Comparison of ENCODE assay signal across 1 cellular context in the genomic region with DNA sequence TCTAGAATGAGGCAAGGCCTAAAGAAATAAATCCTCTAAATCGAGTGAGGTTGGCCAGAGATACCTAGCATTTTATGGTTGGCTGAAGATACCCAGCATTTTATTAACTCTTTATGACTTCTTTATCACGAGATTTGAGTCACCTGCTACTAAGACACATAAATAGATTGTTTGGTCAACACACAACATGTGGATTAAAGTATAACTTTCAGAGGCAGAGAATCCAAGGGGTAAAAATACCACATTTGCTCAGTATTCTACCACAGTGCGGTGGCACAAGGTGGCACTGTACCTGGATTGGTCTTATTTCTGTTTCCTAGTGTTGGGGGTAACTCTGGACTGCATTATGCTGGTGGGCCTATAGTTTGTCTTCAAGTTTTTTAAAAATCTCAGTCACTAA.
TF ChIP-seq lines count a peak whose summit lies in the region.

No MANE protein-coding gene starts in this region.

TF ChIP-seq in GM23338, 12 proteins besides CTCF, POLR2A, EP300 and RAD21:
- TF ChIP-seq NANOG (IDR thresholded peaks at IDR 0.05; ENCODE audit: borderline replicate concordance) (no peak), EZH2phosphoT487 (IDR thresholded peaks at IDR 0.05; ENCODE audit: unreplicated experiment) (no peak), ZNF331 (CRISPR knock-in tag; IDR thresholded peaks at IDR 0.05; ENCODE audit: low read depth) (no peak), CREB1 (CRISPR knock-in tag; IDR thresholded peaks at IDR 0.05; ENCODE audit: low read depth) (no peak), STAT1 (IDR thresholded peaks at IDR 0.05; ENCODE audit: unreplicated experiment) (no peak), JUNB (IDR thresholded peaks at IDR 0.05; ENCODE audit: unreplicated experiment) (no peak), EZH2 (IDR thresholded peaks at IDR 0.05; ENCODE audit: low read depth, unreplicated experiment) (no peak), POLR2AphosphoS5 (IDR thresholded peaks at IDR 0.05; ENCODE audit: low read depth) (no peak), ZNF114 (CRISPR knock-in tag; IDR thresholded peaks at IDR 0.05) (no peak)
- TF ChIP-seq, protein P1, sequence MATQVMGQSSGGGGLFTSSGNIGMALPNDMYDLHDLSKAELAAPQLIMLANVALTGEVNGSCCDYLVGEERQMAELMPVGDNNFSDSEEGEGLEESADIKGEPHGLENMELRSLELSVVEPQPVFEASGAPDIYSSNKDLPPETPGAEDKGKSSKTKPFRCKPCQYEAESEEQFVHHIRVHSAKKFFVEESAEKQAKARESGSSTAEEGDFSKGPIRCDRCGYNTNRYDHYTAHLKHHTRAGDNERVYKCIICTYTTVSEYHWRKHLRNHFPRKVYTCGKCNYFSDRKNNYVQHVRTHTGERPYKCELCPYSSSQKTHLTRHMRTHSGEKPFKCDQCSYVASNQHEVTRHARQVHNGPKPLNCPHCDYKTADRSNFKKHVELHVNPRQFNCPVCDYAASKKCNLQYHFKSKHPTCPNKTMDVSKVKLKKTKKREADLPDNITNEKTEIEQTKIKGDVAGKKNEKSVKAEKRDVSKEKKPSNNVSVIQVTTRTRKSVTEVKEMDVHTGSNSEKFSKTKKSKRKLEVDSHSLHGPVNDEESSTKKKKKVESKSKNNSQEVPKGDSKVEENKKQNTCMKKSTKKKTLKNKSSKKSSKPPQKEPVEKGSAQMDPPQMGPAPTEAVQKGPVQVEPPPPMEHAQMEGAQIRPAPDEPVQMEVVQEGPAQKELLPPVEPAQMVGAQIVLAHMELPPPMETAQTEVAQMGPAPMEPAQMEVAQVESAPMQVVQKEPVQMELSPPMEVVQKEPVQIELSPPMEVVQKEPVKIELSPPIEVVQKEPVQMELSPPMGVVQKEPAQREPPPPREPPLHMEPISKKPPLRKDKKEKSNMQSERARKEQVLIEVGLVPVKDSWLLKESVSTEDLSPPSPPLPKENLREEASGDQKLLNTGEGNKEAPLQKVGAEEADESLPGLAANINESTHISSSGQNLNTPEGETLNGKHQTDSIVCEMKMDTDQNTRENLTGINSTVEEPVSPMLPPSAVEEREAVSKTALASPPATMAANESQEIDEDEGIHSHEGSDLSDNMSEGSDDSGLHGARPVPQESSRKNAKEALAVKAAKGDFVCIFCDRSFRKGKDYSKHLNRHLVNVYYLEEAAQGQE (IDR thresholded peaks at IDR 0.05; ENCODE audit: unreplicated experiment), result no peak
- TF ChIP-seq, protein P2, sequence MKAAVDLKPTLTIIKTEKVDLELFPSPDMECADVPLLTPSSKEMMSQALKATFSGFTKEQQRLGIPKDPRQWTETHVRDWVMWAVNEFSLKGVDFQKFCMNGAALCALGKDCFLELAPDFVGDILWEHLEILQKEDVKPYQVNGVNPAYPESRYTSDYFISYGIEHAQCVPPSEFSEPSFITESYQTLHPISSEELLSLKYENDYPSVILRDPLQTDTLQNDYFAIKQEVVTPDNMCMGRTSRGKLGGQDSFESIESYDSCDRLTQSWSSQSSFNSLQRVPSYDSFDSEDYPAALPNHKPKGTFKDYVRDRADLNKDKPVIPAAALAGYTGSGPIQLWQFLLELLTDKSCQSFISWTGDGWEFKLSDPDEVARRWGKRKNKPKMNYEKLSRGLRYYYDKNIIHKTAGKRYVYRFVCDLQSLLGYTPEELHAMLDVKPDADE (IDR thresholded peaks at IDR 0.05), result no peak
- TF ChIP-seq, protein P3, sequence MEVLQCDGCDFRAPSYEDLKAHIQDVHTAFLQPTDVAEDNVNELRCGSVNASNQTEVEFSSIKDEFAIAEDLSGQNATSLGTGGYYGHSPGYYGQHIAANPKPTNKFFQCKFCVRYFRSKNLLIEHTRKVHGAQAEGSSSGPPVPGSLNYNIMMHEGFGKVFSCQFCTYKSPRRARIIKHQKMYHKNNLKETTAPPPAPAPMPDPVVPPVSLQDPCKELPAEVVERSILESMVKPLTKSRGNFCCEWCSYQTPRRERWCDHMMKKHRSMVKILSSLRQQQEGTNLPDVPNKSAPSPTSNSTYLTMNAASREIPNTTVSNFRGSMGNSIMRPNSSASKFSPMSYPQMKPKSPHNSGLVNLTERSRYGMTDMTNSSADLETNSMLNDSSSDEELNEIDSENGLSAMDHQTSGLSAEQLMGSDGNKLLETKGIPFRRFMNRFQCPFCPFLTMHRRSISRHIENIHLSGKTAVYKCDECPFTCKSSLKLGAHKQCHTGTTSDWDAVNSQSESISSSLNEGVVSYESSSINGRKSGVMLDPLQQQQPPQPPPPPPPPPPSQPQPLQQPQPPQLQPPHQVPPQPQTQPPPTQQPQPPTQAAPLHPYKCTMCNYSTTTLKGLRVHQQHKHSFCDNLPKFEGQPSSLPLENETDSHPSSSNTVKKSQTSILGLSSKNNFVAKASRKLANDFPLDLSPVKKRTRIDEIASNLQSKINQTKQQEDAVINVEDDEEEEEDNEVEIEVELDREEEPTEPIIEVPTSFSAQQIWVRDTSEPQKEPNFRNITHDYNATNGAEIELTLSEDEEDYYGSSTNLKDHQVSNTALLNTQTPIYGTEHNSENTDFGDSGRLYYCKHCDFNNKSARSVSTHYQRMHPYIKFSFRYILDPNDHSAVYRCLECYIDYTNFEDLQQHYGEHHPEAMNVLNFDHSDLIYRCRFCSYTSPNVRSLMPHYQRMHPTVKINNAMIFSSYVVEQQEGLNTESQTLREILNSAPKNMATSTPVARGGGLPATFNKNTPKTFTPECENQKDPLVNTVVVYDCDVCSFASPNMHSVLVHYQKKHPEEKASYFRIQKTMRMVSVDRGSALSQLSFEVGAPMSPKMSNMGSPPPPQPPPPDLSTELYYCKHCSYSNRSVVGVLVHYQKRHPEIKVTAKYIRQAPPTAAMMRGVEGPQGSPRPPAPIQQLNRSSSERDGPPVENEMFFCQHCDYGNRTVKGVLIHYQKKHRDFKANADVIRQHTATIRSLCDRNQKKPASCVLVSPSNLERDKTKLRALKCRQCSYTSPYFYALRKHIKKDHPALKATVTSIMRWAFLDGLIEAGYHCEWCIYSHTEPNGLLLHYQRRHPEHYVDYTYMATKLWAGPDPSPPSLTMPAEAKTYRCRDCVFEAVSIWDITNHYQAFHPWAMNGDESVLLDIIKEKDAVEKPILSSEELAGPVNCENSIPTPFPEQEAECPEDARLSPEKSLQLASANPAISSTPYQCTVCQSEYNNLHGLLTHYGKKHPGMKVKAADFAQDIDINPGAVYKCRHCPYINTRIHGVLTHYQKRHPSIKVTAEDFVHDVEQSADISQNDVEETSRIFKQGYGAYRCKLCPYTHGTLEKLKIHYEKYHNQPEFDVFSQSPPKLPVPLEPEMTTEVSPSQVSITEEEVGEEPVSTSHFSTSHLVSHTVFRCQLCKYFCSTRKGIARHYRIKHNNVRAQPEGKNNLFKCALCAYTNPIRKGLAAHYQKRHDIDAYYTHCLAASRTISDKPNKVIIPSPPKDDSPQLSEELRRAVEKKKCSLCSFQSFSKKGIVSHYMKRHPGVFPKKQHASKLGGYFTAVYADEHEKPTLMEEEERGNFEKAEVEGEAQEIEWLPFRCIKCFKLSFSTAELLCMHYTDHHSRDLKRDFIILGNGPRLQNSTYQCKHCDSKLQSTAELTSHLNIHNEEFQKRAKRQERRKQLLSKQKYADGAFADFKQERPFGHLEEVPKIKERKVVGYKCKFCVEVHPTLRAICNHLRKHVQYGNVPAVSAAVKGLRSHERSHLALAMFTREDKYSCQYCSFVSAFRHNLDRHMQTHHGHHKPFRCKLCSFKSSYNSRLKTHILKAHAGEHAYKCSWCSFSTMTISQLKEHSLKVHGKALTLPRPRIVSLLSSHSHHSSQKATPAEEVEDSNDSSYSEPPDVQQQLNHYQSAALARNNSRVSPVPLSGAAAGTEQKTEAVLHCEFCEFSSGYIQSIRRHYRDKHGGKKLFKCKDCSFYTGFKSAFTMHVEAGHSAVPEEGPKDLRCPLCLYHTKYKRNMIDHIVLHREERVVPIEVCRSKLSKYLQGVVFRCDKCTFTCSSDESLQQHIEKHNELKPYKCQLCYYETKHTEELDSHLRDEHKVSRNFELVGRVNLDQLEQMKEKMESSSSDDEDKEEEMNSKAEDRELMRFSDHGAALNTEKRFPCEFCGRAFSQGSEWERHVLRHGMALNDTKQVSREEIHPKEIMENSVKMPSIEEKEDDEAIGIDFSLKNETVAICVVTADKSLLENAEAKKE (CRISPR knock-in tag; IDR thresholded peaks at IDR 0.05), result no peak
